Comparison of ENCODE assay signal across 21 cellular contexts in genomic region chr1:169689395-169689794, GRCh38. TPM values are rescaled to one million over a fixed set of nuclear protein-coding genes. Genes with fewer than 3 reads are reported as not detected.
DNase-seq lines count a peak whose midpoint lies in the region; ATAC-seq, FAIRE-seq and TF ChIP-seq lines count a peak whose summit lies in the region.
"Had no signal": no experiment of that assay in that cellular context is flagged by ENCODE, and none has a peak within 500 bp of the region (broad histone marks: within the 10 kb centered on the region; RNA-seq: fewer than 3 reads in every experiment).

No MANE protein-coding gene starts in this region.

- H3K36me3 ChIP-seq in KMS-11 (ENCODE audit: insufficient read depth) = no peaks in the 10 kb centered on the region
- H3K36me3 ChIP-seq in effector memory CD4-positive, alpha-beta T cell (ENCODE audit: control insufficient read depth, insufficient read depth, low read length) = no peaks in the 10 kb centered on the region
- H3K36me3 ChIP-seq: transverse colon had no signal

- H2AFZ ChIP-seq in KMS-11 (ENCODE audit: low read depth) = no peak overlapping the region

- H3K4me1 Mint-ChIP-seq in T-helper 2 cell treated with Interferon-gamma antibody and Interleukin-4, amounts not matched to agents 5 μg/mL and 100 μg/mL, for 36 hours (ENCODE audit: low read depth) = peaks cover 50% of the 10 kb centered on the region
- peaks cover 23% of the 10 kb centered on the region for H3K4me1 Mint-ChIP-seq in CD4-positive, alpha-beta T cell (ENCODE audit: low read depth)

- no peak for FAIRE-seq in H54 (lab: Jason Lieb, UNC)
- FAIRE-seq: bronchial epithelial cell, frontal cortex had no signal

- peak overlapping the region; percentile 79; the same call in 1 of the 2 replicates for H3K4me2 ChIP-seq in KMS-11

- no peaks in the 10 kb centered on the region for H3K27me3 ChIP-seq in CD4-positive, alpha-beta T cell (ENCODE audit: control insufficient read depth, insufficient read depth, low read length)
- H3K27me3 ChIP-seq in KMS-11 (ENCODE audit: insufficient read depth, low read depth) = no peaks in the 10 kb centered on the region
- H3K27me3 ChIP-seq in effector memory CD4-positive, alpha-beta T cell (replicated peaks; ENCODE audit: control insufficient read depth, insufficient read depth, low read length, poor library complexity, severe bottlenecking) = no peaks in the 10 kb centered on the region
- H3K27me3 ChIP-seq: transverse colon had no signal

- H3K27me3 Mint-ChIP-seq in T-helper 2 cell treated with Interferon-gamma antibody and Interleukin-4, amounts not matched to agents 5 μg/mL and 100 μg/mL, for 36 hours (ENCODE audit: low read depth) = no peaks in the 10 kb centered on the region
- no peaks in the 10 kb centered on the region for H3K27me3 Mint-ChIP-seq in CD4-positive, alpha-beta T cell
- H3K27me3 Mint-ChIP-seq: dendritic cell treated with granulocyte-macrophage colony-stimulating factor and Interleukin-4, amounts not matched to agents 40 ng/mL and 50 ng/mL, for 4 days; stimulated activated memory B cell treated with anti-CD40 and anti-IgM and Interleukin-4, amounts not matched to agents 10 μg/mL and 1 μg/mL and 100 μg/mL, for 72 hours; T-cell had no signal

- H3K27ac Mint-ChIP-seq in T-helper 2 cell treated with Interferon-gamma antibody and Interleukin-4, amounts not matched to agents 5 μg/mL and 100 μg/mL, for 36 hours = peak overlapping the region; percentile 39
- H3K27ac Mint-ChIP-seq in CD4-positive, alpha-beta T cell = no peak overlapping the region
- H3K27ac Mint-ChIP-seq: dendritic cell treated with granulocyte-macrophage colony-stimulating factor and Interleukin-4, amounts not matched to agents 40 ng/mL and 50 ng/mL, for 4 days; mesothelial cell of epicardium; stimulated activated memory B cell treated with anti-CD40 and anti-IgM and Interleukin-4, amounts not matched to agents 10 μg/mL and 1 μg/mL and 100 μg/mL, for 72 hours; T-cell had no signal

- no peak for DNase-seq in T-helper 2 cell treated with Interferon-gamma antibody and Interleukin-4, amounts not matched to agents 5 μg/mL and 100 μg/mL, for 36 hours (ENCODE audit: low spot score)
- DNase-seq in T-helper 2 cell (no peak), H54 (ENCODE audit: insufficient read length, low spot score) (no peak), NCI-H69 (lab: John Stamatoyannopoulos, UW) (no peak)
- DNase-seq in CD4-positive, alpha-beta T cell = no peak
- no peak for DNase-seq in effector memory CD4-positive, alpha-beta T cell
- DNase-seq: 8988T; activated CD4-positive, CD25-positive, alpha-beta regulatory T cell; H7; NCI-H187 treated with DMSO at 0.1 percent for 48 hours; retina; T-cell; transverse colon had no signal

- intact Hi-C loops in CD4-positive, alpha-beta T cell (cut with DNase I, micrococcal nuclease) = loop anchor here in 1 of 2 experiments (5.0 kb wide), 1 partner anchor 52 kb away; no protein-coding TSS in a partner anchor

- H4K20me1 ChIP-seq in KMS-11 (ENCODE audit: insufficient read depth) = no peaks in the 10 kb centered on the region

- TF ChIP-seq POLR2A in H54 (IDR thresholded peaks at IDR 0.05; ENCODE audit: low read depth, low read length) = no peak

- no peak for TF ChIP-seq CTCF in CD4-positive, alpha-beta T cell (IDR thresholded peaks at IDR 0.05)
- no peak for TF ChIP-seq CTCF in KMS-11 (conservative IDR thresholded peaks at IDR 0.05; ENCODE audit: low read depth, low read length)

- H3K9ac ChIP-seq in KMS-11 = no peak overlapping the region

- H3K79me2 ChIP-seq in KMS-11 (ENCODE audit: insufficient read depth, low read depth) = no peaks in the 10 kb centered on the region

- CTCF ChIA-PET in CD4-positive, alpha-beta T cell (lab: Charles Lee) = interaction anchor here (1.9 to 2.6 kb wide), 2 partner anchors 10 to 23 kb away, joined by 4 to 9 read pairs; no protein-coding TSS in a partner anchor

- no peak overlapping the region for H3K4me3 Mint-ChIP-seq in T-helper 2 cell treated with Interferon-gamma antibody and Interleukin-4, amounts not matched to agents 5 μg/mL and 100 μg/mL, for 36 hours
- peak overlapping the region; percentile 17 for H3K4me3 Mint-ChIP-seq in CD4-positive, alpha-beta T cell
- H3K4me3 Mint-ChIP-seq: dendritic cell treated with granulocyte-macrophage colony-stimulating factor and Interleukin-4, amounts not matched to agents 40 ng/mL and 50 ng/mL, for 4 days; mesothelial cell of epicardium; stimulated activated memory B cell treated with anti-CD40 and anti-IgM and Interleukin-4, amounts not matched to agents 10 μg/mL and 1 μg/mL and 100 μg/mL, for 72 hours had no signal

- peaks cover 41% of the 10 kb centered on the region for H3K36me3 Mint-ChIP-seq in T-helper 2 cell treated with Interferon-gamma antibody and Interleukin-4, amounts not matched to agents 5 μg/mL and 100 μg/mL, for 36 hours (ENCODE audit: low read depth)
- H3K36me3 Mint-ChIP-seq in CD4-positive, alpha-beta T cell (ENCODE audit: low read depth) = peaks cover 49% of the 10 kb centered on the region
- H3K36me3 Mint-ChIP-seq: mesothelial cell of epicardium had no signal

- peak overlapping the region; percentile 34 for H3K27ac ChIP-seq in CD4-positive, alpha-beta T cell (ENCODE audit: low read depth, low read length)
- H3K27ac ChIP-seq in KMS-11 = no peak overlapping the region
- peak overlapping the region; percentile 9 for H3K27ac ChIP-seq in effector memory CD4-positive, alpha-beta T cell (ENCODE audit: insufficient read depth, low read length, poor library complexity, severe bottlenecking)
- H3K27ac ChIP-seq: epithelial cell of prostate, transverse colon had no signal

- no peak for ATAC-seq in CD4-positive, alpha-beta T cell (ENCODE audit: poor library complexity)
- ATAC-seq in GM18511 (IDR thresholded peaks at IDR 0.05; ENCODE audit: unreplicated experiment) = no peak
- ATAC-seq: stimulated activated memory B cell treated with anti-CD40 and anti-IgM and Interleukin-4, amounts not matched to agents 10 μg/mL and 1 μg/mL and 100 μg/mL, for 72 hours; T-cell had no signal

- H3K4me1 ChIP-seq in KMS-11 (ENCODE audit: low read depth, poor library complexity, severe bottlenecking) = peaks cover 60% of the 10 kb centered on the region
- H3K4me1 ChIP-seq in effector memory CD4-positive, alpha-beta T cell (ENCODE audit: control insufficient read depth, insufficient read depth, low read length, poor library complexity, severe bottlenecking) = peaks cover 43% of the 10 kb centered on the region

- peak overlapping the region; percentile 2 for H3K4me3 ChIP-seq in KMS-11 (IDR thresholded peaks at IDR 0.05; ENCODE audit: insufficient read depth, low read depth, low read length)
- no peak overlapping the region for H3K4me3 ChIP-seq in effector memory CD4-positive, alpha-beta T cell (ENCODE audit: insufficient read depth, low read depth, low read length, poor library complexity, severe bottlenecking)
- H3K4me3 ChIP-seq: transverse colon had no signal

- no peaks in the 10 kb centered on the region for H3K9me3 Mint-ChIP-seq in T-helper 2 cell treated with Interferon-gamma antibody and Interleukin-4, amounts not matched to agents 5 μg/mL and 100 μg/mL, for 36 hours
- no peaks in the 10 kb centered on the region for H3K9me3 Mint-ChIP-seq in CD4-positive, alpha-beta T cell
- H3K9me3 Mint-ChIP-seq: dendritic cell treated with granulocyte-macrophage colony-stimulating factor and Interleukin-4, amounts not matched to agents 40 ng/mL and 50 ng/mL, for 4 days; mesothelial cell of epicardium; stimulated activated memory B cell treated with anti-CD40 and anti-IgM and Interleukin-4, amounts not matched to agents 10 μg/mL and 1 μg/mL and 100 μg/mL, for 72 hours; T-cell had no signal

- POLR2A ChIA-PET in CD4-positive, alpha-beta T cell (lab: Charles Lee) = interaction anchor here (0.6 to 10.2 kb wide), 7 partner anchors 11 to 127 kb away, joined by 3 to 286 read pairs (median 5); no protein-coding TSS in a partner anchor

- H3K9me3 ChIP-seq in CD4-positive, alpha-beta T cell (ENCODE audit: control insufficient read depth, low read length) = no peaks in the 10 kb centered on the region
- H3K9me3 ChIP-seq in effector memory CD4-positive, alpha-beta T cell (ENCODE audit: control insufficient read depth, low read length) = no peaks in the 10 kb centered on the region
- H3K9me3 ChIP-seq: transverse colon had no signal

RNA-seq across cellular contexts. Expression of gene SELL, which starts 22.0 kb away (rescaled TPM):
- total RNA-seq in CD4-positive, alpha-beta T cell = 100 to 1,000 TPM; 204 to 216 TPM
- total RNA-seq: bronchial epithelial cell, H7 had no signal

RNA-seq across cellular contexts. Expression of gene SELE, which starts 44.5 kb away (rescaled TPM):
- not detected for total RNA-seq in CD4-positive, alpha-beta T cell
- total RNA-seq: bronchial epithelial cell, H7, T-cell had no signal

RNA-seq across cellular contexts. Expression of gene SELP, which starts 59.5 kb away (rescaled TPM):
- total RNA-seq in CD4-positive, alpha-beta T cell = 1 to 10 TPM; 1.3 to 1.4 TPM
- total RNA-seq: bronchial epithelial cell, frontal cortex, H7 had no signal
